In the genomic region with DNA sequence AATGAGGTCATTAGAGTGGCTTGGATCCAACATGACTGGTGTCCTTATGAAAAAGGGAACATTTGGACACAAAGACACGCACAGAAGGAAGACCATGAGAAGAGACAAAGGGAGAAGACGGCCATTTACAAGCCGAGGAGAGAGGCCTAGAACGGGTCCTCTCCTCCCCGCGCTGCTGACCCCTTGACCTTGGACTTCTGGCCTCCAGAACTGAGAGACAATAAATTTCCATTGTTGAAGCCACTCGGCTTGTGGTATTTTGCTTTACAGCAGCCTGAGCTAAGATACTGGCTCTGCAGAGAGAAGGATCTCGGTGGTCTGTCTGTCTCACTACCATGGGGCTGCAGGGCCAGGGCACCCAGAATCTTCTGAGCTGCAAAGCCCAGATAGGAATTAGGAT, we compare ENCODE assay signal across 28 cellular contexts. TPM values are rescaled to one million over a fixed set of nuclear protein-coding genes. Genes with fewer than 3 reads are reported as not detected.
"Had no signal": no experiment of that assay in that cellular context is flagged by ENCODE, and none has a peak within 500 bp of the region (broad histone marks: within the 10 kb centered on the region; RNA-seq: fewer than 3 reads in every experiment).

No MANE protein-coding gene starts in this region.

- H3K4me1 ChIP-seq: left ventricle myocardium inferior, right atrium auricular region, suprapubic skin, tibial artery, vagina had no signal

- H3K36me3 ChIP-seq: left ventricle myocardium inferior, neutrophil, ovary, right atrium auricular region, suprapubic skin, thoracic aorta, tibial artery, upper lobe of left lung, vagina had no signal

- ATAC-seq: left colon; mucosa of descending colon; naive thymus-derived CD4-positive, alpha-beta T cell; sciatic nerve had no signal

- DNase-seq: head of caudate nucleus; hippocampal formation; kidney glomerular epithelial cell; left colon; left ventricle myocardium inferior; midbrain; mucosa of descending colon; naive thymus-derived CD4-positive, alpha-beta T cell; occipital lobe; ovary; stimulated activated CD4-positive, alpha-beta T cell treated with anti-CD3 and anti-CD28 coated beads, Interleukin-12 subunit alpha, Interleukin-12 subunit beta, amount 100 ng/mL, for 4 hours; stimulated activated CD4-positive, alpha-beta T cell treated with anti-CD3 and anti-CD28 coated beads, Interleukin-15, amount 100 ng/mL, for 24 hours; stimulated activated CD4-positive, alpha-beta T cell treated with anti-CD3 and anti-CD28 coated beads, Interleukin-2, amount 100 ng/mL, for 24 hours; stimulated activated CD4-positive, alpha-beta T cell treated with anti-CD3 and anti-CD28 coated beads, Interleukin-4, amount 100 ng/mL, for 1 hour; stimulated activated naive CD4-positive, alpha-beta T cell; tibial artery; upper lobe of left lung had no signal

- H3K4me3 Mint-ChIP-seq: naive thymus-derived CD4-positive, alpha-beta T cell; stimulated activated naive CD8-positive, alpha-beta T cell treated with anti-CD3 and anti-CD28 coated beads, Interleukin-15, Interleukin-2, amounts not matched to agents 100 ng/mL and 50 ng/mL, for 24 hours had no signal

- H3K4me3 ChIP-seq: left ventricle myocardium inferior, lung, mucosa of descending colon, ovary, right atrium auricular region, skin epidermis, suprapubic skin, thoracic aorta, tibial artery, upper lobe of left lung, vagina had no signal

- H3K27ac ChIP-seq: left ventricle myocardium inferior, neutrophil, ovary, right atrium auricular region, skin epidermis, suprapubic skin, thoracic aorta, tibial artery, upper lobe of left lung, vagina had no signal

- H3K9me3 ChIP-seq: left ventricle myocardium inferior, mucosa of descending colon, neutrophil, ovary, right atrium auricular region, suprapubic skin, thoracic aorta, tibial artery, upper lobe of left lung, vagina had no signal

- H3K27me3 ChIP-seq: ovary, right atrium auricular region, suprapubic skin, upper lobe of left lung, vagina had no signal

- H3K9me3 Mint-ChIP-seq: stimulated activated naive CD8-positive, alpha-beta T cell treated with anti-CD3 and anti-CD28 coated beads, Interleukin-15, Interleukin-2, amounts not matched to agents 100 ng/mL and 50 ng/mL, for 24 hours had no signal

- H3K27ac Mint-ChIP-seq: progenitor cell of endocrine pancreas; stimulated activated naive CD8-positive, alpha-beta T cell treated with anti-CD3 and anti-CD28 coated beads, Interleukin-15, Interleukin-2, amounts not matched to agents 100 ng/mL and 50 ng/mL, for 24 hours had no signal

RNA-seq across cellular contexts. Expression of gene ECHDC3, which starts 38.1 kb away (rescaled TPM):
- polyA plus RNA-seq: neural cell had no signal
